ENCODE assay signal across 9 cellular contexts in genomic region chr3:121750087-121750415, GRCh38. TPM values are rescaled to one million over a fixed set of nuclear protein-coding genes. Genes with fewer than 3 reads are reported as not detected.
A peak's percentile ranks its signal among the peaks of the same experiment; 100 is the strongest.
DNase-seq lines count a peak whose midpoint lies in the region; ATAC-seq and TF ChIP-seq lines count a peak whose summit lies in the region.
"Had no signal": no experiment of that assay in that cellular context is flagged by ENCODE, and none has a peak within 500 bp of the region (broad histone marks: within the 10 kb centered on the region; RNA-seq: fewer than 3 reads in every experiment).

No MANE protein-coding gene starts in this region.

- H3K4me2 ChIP-seq in OCI-LY1 (ENCODE audit: low read length) (peak overlapping the region; percentile 95), trophoblast cell (ENCODE audit: low read length) (peak overlapping the region; percentile 85)

- H2AFZ ChIP-seq in OCI-LY1 (ENCODE audit: low read length): 0 out of 2 replicates have a peak overlapping the region, but pooled peaks have one; percentile 52
- H2AFZ ChIP-seq in trophoblast cell (ENCODE audit: insufficient read depth, low read length, poor library complexity): no peak overlapping the region

- TF ChIP-seq POLR2A in esophagus muscularis mucosa (IDR thresholded peaks at IDR 0.05; ENCODE audit: low read depth): no peak

- no peak for ATAC-seq in CD4-positive, CD25-positive, alpha-beta regulatory T cell (ENCODE audit: low read depth in 2 of 2)
- ATAC-seq in activated T-cell treated with anti-CD3 and anti-CD28 coated beads, Interleukin-2, amount 50 U/mL, for 72 hours (replicated peaks in 1 of 2): no peak

- peaks cover 21% of the 10 kb centered on the region for H3K4me1 ChIP-seq in CD4-positive, CD25-positive, alpha-beta regulatory T cell (ENCODE audit: control insufficient read depth, insufficient read depth, low read length, poor library complexity, severe bottlenecking)
- H3K4me1 ChIP-seq in OCI-LY1 (ENCODE audit: insufficient read depth, low read length, severe bottlenecking): peaks cover 21% of the 10 kb centered on the region
- H3K4me1 ChIP-seq in esophagus muscularis mucosa: peaks cover 25 to 36% (median 31%) of the 10 kb centered on the region in 4 donors
- peaks cover 2 to 10% of the 10 kb centered on the region in 2 experiments for H3K4me1 ChIP-seq in trophoblast cell (ENCODE audit: control insufficient read depth in 1 of 2, insufficient read depth in 2 of 2, low read length in 2 of 2)

- no peaks in the 10 kb centered on the region for H3F3A ChIP-seq in OCI-LY1 (ENCODE audit: insufficient read depth, low read length)

- no peak for TF ChIP-seq EP300 in esophagus muscularis mucosa (IDR thresholded peaks at IDR 0.05)

- no peaks in the 10 kb centered on the region for H4K20me1 ChIP-seq in OCI-LY1 (ENCODE audit: insufficient read depth, low read length)

- H4K12ac ChIP-seq in trophoblast cell (ENCODE audit: low read depth, low read length): peak overlapping the region; percentile 63

- H3K27ac Mint-ChIP-seq in CD4-positive, CD25-positive, alpha-beta regulatory T cell: no peak overlapping the region
- H3K27ac Mint-ChIP-seq in activated T-cell treated with anti-CD3 and anti-CD28 coated beads, Interleukin-2, amount 50 U/mL, for 72 hours: no peak overlapping the region
- H3K27ac Mint-ChIP-seq: HFFc6 had no signal

- H3K27me3 ChIP-seq in CD4-positive, CD25-positive, alpha-beta regulatory T cell (ENCODE audit: control insufficient read depth, insufficient read depth, low read length): peaks cover 10% of the 10 kb centered on the region
- H3K27me3 ChIP-seq in OCI-LY1 (ENCODE audit: insufficient read depth, low read length) (no peaks in the 10 kb centered on the region), esophagus muscularis mucosa (no peaks in the 10 kb centered on the region), trophoblast cell (ENCODE audit: insufficient read depth, low read length) (no peaks in the 10 kb centered on the region)

- no peak overlapping the region for H2BK12ac ChIP-seq in trophoblast cell (ENCODE audit: low read length)

- intact Hi-C loops in esophagus muscularis mucosa (cut with DNase I): no loop called here

- H3K18ac ChIP-seq in trophoblast cell (ENCODE audit: low read length): no peak overlapping the region

- no peaks in the 10 kb centered on the region for H3K9me3 Mint-ChIP-seq in CD4-positive, CD25-positive, alpha-beta regulatory T cell
- no peaks in the 10 kb centered on the region for H3K9me3 Mint-ChIP-seq in activated T-cell treated with anti-CD3 and anti-CD28 coated beads, Interleukin-2, amount 50 U/mL, for 72 hours
- H3K9me3 Mint-ChIP-seq: HFFc6 had no signal

- H4K8ac ChIP-seq in trophoblast cell (ENCODE audit: low read depth, low read length): peak overlapping the region; percentile 77

- no peaks in the 10 kb centered on the region for H3K9me3 ChIP-seq in CD4-positive, CD25-positive, alpha-beta regulatory T cell (ENCODE audit: control insufficient read depth in 2 of 2, low read length in 2 of 2)
- H3K9me3 ChIP-seq in OCI-LY1 (ENCODE audit: low read length) (no peaks in the 10 kb centered on the region), esophagus muscularis mucosa (no peaks in the 10 kb centered on the region), trophoblast cell (ENCODE audit: insufficient read depth, low read depth, low read length) (no peaks in the 10 kb centered on the region)

- no peak overlapping the region for H3K23ac ChIP-seq in trophoblast cell (ENCODE audit: low read length)

- peak overlapping the region; percentile 32 for H4K91ac ChIP-seq in trophoblast cell (ENCODE audit: low read depth, low read length)

- H3K4me3 Mint-ChIP-seq in CD4-positive, CD25-positive, alpha-beta regulatory T cell: no peak overlapping the region
- H3K4me3 Mint-ChIP-seq in activated T-cell treated with anti-CD3 and anti-CD28 coated beads, Interleukin-2, amount 50 U/mL, for 72 hours: no peak overlapping the region
- H3K4me3 Mint-ChIP-seq: HFFc6 had no signal

- peak overlapping the region; percentile 91 for H3K4me3 ChIP-seq in CD4-positive, CD25-positive, alpha-beta regulatory T cell (ENCODE audit: low read depth, low read length)
- H3K4me3 ChIP-seq in OCI-LY1 (ENCODE audit: low read depth, low read length, poor library complexity, severe bottlenecking): peak overlapping the region; percentile 94
- peak overlapping the region; percentile 64 to 91 (median 86) for H3K4me3 ChIP-seq in esophagus muscularis mucosa
- H3K4me3 ChIP-seq in trophoblast cell (ENCODE audit: low read depth, low read length): peak overlapping the region; percentile 72

- no peak for DNase-seq in CD4-positive, CD25-positive, alpha-beta regulatory T cell
- DNase-seq in esophagus muscularis mucosa (ENCODE audit: extremely low spot score) (no peak), trophoblast cell (no peak), hypothalamus (lab: John Stamatoyannopoulos, UW) (no peak), cerebellar cortex (ENCODE audit: low spot score) (no peak)
- DNase-seq in activated T-cell treated with anti-CD3 and anti-CD28 coated beads, Interleukin-2, amount 50 U/mL, for 72 hours: no peak
- DNase-seq in activated T-cell treated with anti-CD3 and anti-CD28 coated beads, Interleukin-2, amount 50 U/mL, for 48 hours: no peak

- H3K79me2 ChIP-seq in OCI-LY1 (ENCODE audit: insufficient read depth, low read length) (peaks cover 10% of the 10 kb centered on the region; the same call in 1 of the 2 replicates), trophoblast cell (ENCODE audit: control insufficient read depth, insufficient read depth, low read length, poor library complexity) (peaks cover 5% of the 10 kb centered on the region)

- peak overlapping the region; percentile 95 for H3K27ac ChIP-seq in CD4-positive, CD25-positive, alpha-beta regulatory T cell (ENCODE audit: insufficient read depth, low read length, poor library complexity, severe bottlenecking)
- no peak overlapping the region for H3K27ac ChIP-seq in OCI-LY1 (ENCODE audit: low read depth, low read length, poor library complexity, severe bottlenecking)
- H3K27ac ChIP-seq in esophagus muscularis mucosa (replicated peaks in 1 of 4): peak overlapping the region; percentile 76 to 93 (median 88)
- no peak overlapping the region for H3K27ac ChIP-seq in trophoblast cell (ENCODE audit: low read depth, low read length)

- TF ChIP-seq CTCF in OCI-LY1 (IDR thresholded peaks at IDR 0.05; ENCODE audit: low read length) (no peak), esophagus muscularis mucosa (IDR thresholded peaks at IDR 0.05) (no peak)

- H3K4me1 Mint-ChIP-seq in CD4-positive, CD25-positive, alpha-beta regulatory T cell: peaks cover 0 to 5% (median 3%) of the 10 kb centered on the region in 4 donors
- peaks cover 6% of the 10 kb centered on the region for H3K4me1 Mint-ChIP-seq in activated T-cell treated with anti-CD3 and anti-CD28 coated beads, Interleukin-2, amount 50 U/mL, for 72 hours (ENCODE audit: low read depth)

- H3K36me3 Mint-ChIP-seq in CD4-positive, CD25-positive, alpha-beta regulatory T cell: peaks cover 3% of the 10 kb centered on the region
- no peaks in the 10 kb centered on the region for H3K36me3 Mint-ChIP-seq in activated T-cell treated with anti-CD3 and anti-CD28 coated beads, Interleukin-2, amount 50 U/mL, for 72 hours (ENCODE audit: insufficient read depth in 2 of 2)

- under 1% methylated on average over 8 of the region's 9 CpGs for WGBS in esophagus muscularis mucosa
- no CpG with 5 or more reads among the region's 9 CpGs for WGBS in trophoblast cell (ENCODE audit: extremely low coverage, insufficient coverage, insufficient read length)

- no peak overlapping the region for H2BK5ac ChIP-seq in trophoblast cell (ENCODE audit: low read depth, low read length, poor library complexity)

- no peaks in the 10 kb centered on the region for H3K36me3 ChIP-seq in CD4-positive, CD25-positive, alpha-beta regulatory T cell (ENCODE audit: control insufficient read depth, insufficient read depth, low read length)
- H3K36me3 ChIP-seq in OCI-LY1 (ENCODE audit: insufficient read depth, low read length) (no peaks in the 10 kb centered on the region), esophagus muscularis mucosa (no peaks in the 10 kb centered on the region), trophoblast cell (ENCODE audit: control insufficient read depth in 1 of 2, insufficient read depth in 2 of 2, low read length in 2 of 2) (no peaks in the 10 kb centered on the region)

- H3K9me2 ChIP-seq in OCI-LY1 (ENCODE audit: low read depth, low read length): no peaks in the 10 kb centered on the region

- H2AK5ac ChIP-seq in trophoblast cell (ENCODE audit: low read length): peak overlapping the region; percentile 18

- H3K4ac ChIP-seq in trophoblast cell (ENCODE audit: low read depth, low read length): no peak overlapping the region

- H3K27me3 Mint-ChIP-seq in CD4-positive, CD25-positive, alpha-beta regulatory T cell: peaks cover 24% of the 10 kb centered on the region
- H3K27me3 Mint-ChIP-seq in activated T-cell treated with anti-CD3 and anti-CD28 coated beads, Interleukin-2, amount 50 U/mL, for 72 hours (ENCODE audit: low read depth): no peaks in the 10 kb centered on the region

- H2BK120ac ChIP-seq in trophoblast cell (ENCODE audit: insufficient read depth, low read length, poor library complexity): no peak overlapping the region

- H3K9ac ChIP-seq in OCI-LY1 (ENCODE audit: low read length): peak overlapping the region; percentile 86
- H3K9ac ChIP-seq in trophoblast cell (ENCODE audit: low read length): peak overlapping the region; percentile 79

- peaks cover 5% of the 10 kb centered on the region for H3K79me1 ChIP-seq in trophoblast cell (ENCODE audit: low read length)

- no peak overlapping the region for H3K14ac ChIP-seq in trophoblast cell (ENCODE audit: low read length)

RNA-seq across cellular contexts. Expression of gene GOLGB1, which starts 0.5 kb away (rescaled TPM):
- 51.7 TPM for total RNA-seq in CD4-positive, CD25-positive, alpha-beta regulatory T cell
- polyA plus RNA-seq in CD4-positive, CD25-positive, alpha-beta regulatory T cell: 1 to 10 TPM; 3.2 to 6.8 (median 3.9) TPM
- 10 to 100 TPM; 55.7 to 73.9 (median 69.3) TPM for total RNA-seq in esophagus muscularis mucosa
- polyA plus RNA-seq in trophoblast cell (2013): 31.7 and 33.9 TPM in 2 replicates
- 10 to 100 TPM; 26.5 to 33.1 TPM for total RNA-seq in activated T-cell treated with anti-CD3 and anti-CD28 coated beads, Interleukin-2, amount 50 U/mL, for 72 hours

Comparison
In these comparisons a context has a peak if more than half of its experiments do, and no peak if none do; other contexts are left out.
1. H3K27ac ChIP-seq: peak in CD4-positive, CD25-positive, alpha-beta regulatory T cell (single experiment) and esophagus muscularis mucosa (4 of 4); none in OCI-LY1 (single experiment) and trophoblast cell (single experiment).
2. Peak in every context shown above with its lines, with median percentiles within 50 percentile points of each other: H3K4me3 ChIP-seq.